In the genomic region with DNA sequence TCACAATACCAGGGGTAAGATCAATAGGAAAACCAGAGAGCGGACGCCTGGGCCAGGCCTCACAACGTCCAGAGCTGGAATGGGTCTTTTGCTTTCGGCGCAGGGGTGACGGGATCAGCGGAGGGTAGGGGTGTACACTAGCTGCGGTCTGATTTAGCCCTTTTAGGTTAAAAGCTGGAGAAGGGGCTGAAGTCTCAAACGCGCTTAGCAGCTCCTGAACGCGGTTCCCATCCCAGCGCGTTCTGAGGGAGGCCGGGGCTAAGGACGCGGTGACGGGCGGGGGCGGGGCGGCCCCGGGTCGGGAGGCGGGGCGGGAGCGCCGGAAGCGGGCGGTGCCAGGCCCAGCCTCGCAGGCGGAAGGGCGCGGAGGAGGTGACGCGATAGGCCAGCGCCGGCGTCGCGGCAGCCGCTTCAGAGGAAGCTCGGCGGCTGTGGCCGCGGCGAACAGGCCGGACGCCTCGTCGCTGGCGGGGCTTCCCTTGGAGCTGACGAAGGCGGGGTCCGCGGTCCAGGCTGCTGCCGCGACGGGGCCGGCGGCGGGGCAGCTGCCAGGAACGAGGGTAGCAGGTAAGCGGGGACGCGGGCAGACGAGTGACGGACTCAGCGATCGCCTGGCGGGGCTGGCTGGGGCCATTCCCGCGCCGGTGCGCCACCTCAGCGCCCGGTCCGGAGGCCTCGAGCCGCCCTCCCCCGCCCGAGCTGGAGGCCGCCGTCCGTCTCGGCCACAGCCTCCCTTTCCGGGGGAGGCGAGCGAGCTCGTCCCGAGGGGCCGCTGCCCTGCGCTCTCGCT, we compare ENCODE assay signal across 8 cellular contexts. TPM values are rescaled to one million over a fixed set of nuclear protein-coding genes. Genes with fewer than 3 reads are reported as not detected.
DNase-seq lines count a peak whose midpoint lies in the region; ATAC-seq and TF ChIP-seq lines count a peak whose summit lies in the region.

A gene with protein sequence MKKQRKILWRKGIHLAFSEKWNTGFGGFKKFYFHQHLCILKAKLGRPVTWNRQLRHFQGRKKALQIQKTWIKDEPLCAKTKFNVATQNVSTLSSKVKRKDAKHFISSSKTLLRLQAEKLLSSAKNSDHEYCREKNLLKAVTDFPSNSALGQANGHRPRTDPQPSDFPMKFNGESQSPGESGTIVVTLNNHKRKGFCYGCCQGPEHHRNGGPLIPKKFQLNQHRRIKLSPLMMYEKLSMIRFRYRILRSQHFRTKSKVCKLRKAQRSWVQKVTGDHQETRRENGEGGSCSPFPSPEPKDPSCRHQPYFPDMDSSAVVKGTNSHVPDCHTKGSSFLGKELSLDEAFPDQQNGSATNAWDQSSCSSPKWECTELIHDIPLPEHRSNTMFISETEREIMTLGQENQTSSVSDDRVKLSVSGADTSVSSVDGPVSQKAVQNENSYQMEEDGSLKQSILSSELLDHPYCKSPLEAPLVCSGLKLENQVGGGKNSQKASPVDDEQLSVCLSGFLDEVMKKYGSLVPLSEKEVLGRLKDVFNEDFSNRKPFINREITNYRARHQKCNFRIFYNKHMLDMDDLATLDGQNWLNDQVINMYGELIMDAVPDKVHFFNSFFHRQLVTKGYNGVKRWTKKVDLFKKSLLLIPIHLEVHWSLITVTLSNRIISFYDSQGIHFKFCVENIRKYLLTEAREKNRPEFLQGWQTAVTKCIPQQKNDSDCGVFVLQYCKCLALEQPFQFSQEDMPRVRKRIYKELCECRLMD (plus strand): TSS at position 414 of the 790 bp plus-strand sequence. CDS start 17,262 bp downstream, outside the sequence.

- intact Hi-C loops in tibial artery (cut with DNase I; ENCODE audit: low total_unique reads) = loop anchor here (5.0 kb wide), 1 partner anchor 75 kb away; the partner anchor contains the start of gene NCBP2

- H3K9me3 ChIP-seq in adipocyte (ENCODE audit: control insufficient read depth, low read length) (no peaks in the 10 kb centered on the region), cardiac muscle cell (ENCODE audit: low read depth) (no peaks in the 10 kb centered on the region), parathyroid adenoma (ENCODE audit: control insufficient read depth, low read length) (no peaks in the 10 kb centered on the region), tibial artery (no peaks in the 10 kb centered on the region)

- in situ Hi-C loops in GM13976 (cut with MboI; ENCODE audit: low sequenced_read_pairs, unreplicated experiment) = no loop called here

- H3K79me2 ChIP-seq in parathyroid adenoma = peaks cover 37% of the 10 kb centered on the region

- H3K4me2 ChIP-seq in parathyroid adenoma (ENCODE audit: low read length) = peak within 1 kb of the TSS; percentile 96

- no peaks in the 10 kb centered on the region for H3K27me3 ChIP-seq in adipocyte (replicated peaks; ENCODE audit: control insufficient read depth, insufficient read depth, low read length)
- H3K27me3 ChIP-seq in cardiac muscle cell = no peaks in the 10 kb centered on the region
- H3K27me3 ChIP-seq in parathyroid adenoma (ENCODE audit: control insufficient read depth, insufficient read depth, low read length) = no peaks in the 10 kb centered on the region
- H3K27me3 ChIP-seq in tibial artery = no peaks in the 10 kb centered on the region

- H3K27ac ChIP-seq in cardiac muscle cell (peak within 1 kb of the TSS; percentile 95), parathyroid adenoma (peak within 1 kb of the TSS; percentile 80), tibial artery (peak within 1 kb of the TSS; percentile 88 to 95)

- ATAC-seq in HG02870 (IDR thresholded peaks at IDR 0.05; ENCODE audit: unreplicated experiment) = peak; percentile 72

- H3K36me3 ChIP-seq in adipocyte (ENCODE audit: control insufficient read depth, insufficient read depth, low read length, severe bottlenecking) = peaks cover 5% of the 10 kb centered on the region
- H3K36me3 ChIP-seq in cardiac muscle cell = no peaks in the 10 kb centered on the region
- no peaks in the 10 kb centered on the region for H3K36me3 ChIP-seq in parathyroid adenoma (ENCODE audit: control insufficient read depth, insufficient read depth, low read length)
- peaks cover 0 to 7% (median 0%) of the 10 kb centered on the region in 3 donors for H3K36me3 ChIP-seq in tibial artery

- DNase-seq in GM13976 (ENCODE audit: low spot score) (peak; percentile 97), NCI-H1436 treated with DMSO at 0.1 percent for 48 hours (lab: John Stamatoyannopoulos, UW) (peak; percentile 12), T follicular helper cell (ENCODE audit: low read depth) (peak; percentile 84), adipocyte (ENCODE audit: low read depth) (peak; percentile 97), cardiac muscle cell (ENCODE audit: low read depth in 1 of 2, low spot score in 1 of 2) (peak; percentile 95 to 96), tibial artery (peak; percentile 80 to 94)

- H3K4me1 ChIP-seq in adipocyte (ENCODE audit: control insufficient read depth, insufficient read depth, low read length) = peaks cover 21% of the 10 kb centered on the region
- H3K4me1 ChIP-seq in cardiac muscle cell (ENCODE audit: low read depth) = peaks cover 4% of the 10 kb centered on the region
- peaks cover 9% of the 10 kb centered on the region for H3K4me1 ChIP-seq in parathyroid adenoma
- H3K4me1 ChIP-seq in tibial artery = peaks cover 0 to 38% (median 21%) of the 10 kb centered on the region in 4 donors

- TF ChIP-seq CTCF in GM13976 (IDR thresholded peaks at IDR 0.05; ENCODE audit: borderline replicate concordance, control extremely low read depth, extremely low read depth, insufficient read depth, missing control alignments) (no peak), cardiac muscle cell (IDR thresholded peaks at IDR 0.05; ENCODE audit: low read depth, low read length) (no peak), parathyroid adenoma (IDR thresholded peaks at IDR 0.05) (no peak), tibial artery (IDR thresholded peaks at IDR 0.05) (no peak)

- peak within 1 kb of the TSS; percentile 85 for H2AFZ ChIP-seq in parathyroid adenoma

- H3K4me3 ChIP-seq in adipocyte (ENCODE audit: low read length) = peak within 1 kb of the TSS; percentile 99
- peak within 1 kb of the TSS; percentile 96 for H3K4me3 ChIP-seq in cardiac muscle cell
- H3K4me3 ChIP-seq in parathyroid adenoma (ENCODE audit: low read depth, low read length) = peak within 1 kb of the TSS; percentile 90
- H3K4me3 ChIP-seq in tibial artery = peak within 1 kb of the TSS; percentile 76 to 99

- peak within 1 kb of the TSS; percentile 98 for H3K9ac ChIP-seq in adipocyte (ENCODE audit: low read length)
- H3K9ac ChIP-seq in parathyroid adenoma = peak within 1 kb of the TSS; percentile 70

RNA-seq across cellular contexts. Expression of the gene that starts here (rescaled TPM):
- total RNA-seq in cardiac muscle cell = 30.5 and 34.1 TPM in 2 replicates
- 8.1 and 11.1 TPM in 2 replicates for polyA plus RNA-seq in cardiac muscle cell

Comparison
In these comparisons a context has a peak if more than half of its experiments do, and no peak if none do; other contexts are left out.
1. Peak in every context shown above with its lines: DNase-seq, ATAC-seq, H3K4me3 ChIP-seq and H3K27ac ChIP-seq.
2. DNase-seq: peak in every context shown above with its lines; median percentile 97 in GM13976; 97 in adipocyte; 96 in cardiac muscle cell; 87 in tibial artery; 84 in T follicular helper cell; 12 in NCI-H1436 treated with DMSO at 0.1 percent for 48 hours.